In genomic region chr7:117347962-117348672, GRCh38 we compare ENCODE assay signal across 20 cellular contexts. TPM values are rescaled to one million over a fixed set of nuclear protein-coding genes. Genes with fewer than 3 reads are reported as not detected.
DNase-seq lines count a peak whose midpoint lies in the region; ATAC-seq and TF ChIP-seq lines count a peak whose summit lies in the region.
"Had no signal": no experiment of that assay in that cellular context is flagged by ENCODE, and none has a peak within 500 bp of the region (broad histone marks: within the 10 kb centered on the region; RNA-seq: fewer than 3 reads in every experiment).

No MANE protein-coding gene starts in this region.

- TF ChIP-seq CTCF in GM10266 (IDR thresholded peaks at IDR 0.05; ENCODE audit: control insufficient read depth, insufficient read depth, low read depth, missing control alignments), result no peak
- TF ChIP-seq CTCF in GM13976 (IDR thresholded peaks at IDR 0.05; ENCODE audit: borderline replicate concordance, control extremely low read depth, extremely low read depth, insufficient read depth, missing control alignments), result no peak

- ATAC-seq in GM19351 (IDR thresholded peaks at IDR 0.05; ENCODE audit: unreplicated experiment) (peak; percentile 83), HG02623 (IDR thresholded peaks at IDR 0.05; ENCODE audit: unreplicated experiment) (peak; percentile 94), HG03342 (IDR thresholded peaks at IDR 0.05; ENCODE audit: unreplicated experiment) (peak; percentile 91)
- ATAC-seq: A549; activated T-cell treated with anti-CD3 and anti-CD28 coated beads, Interleukin-2, amount 50 U/mL, for 4 hours; stimulated activated effector memory CD8-positive, alpha-beta T cell treated with anti-CD3 and anti-CD28 coated beads, Interleukin-12 subunit alpha, Interleukin-12 subunit beta, amount 100 ng/mL, for 72 hours had no signal

- no peak overlapping the region for H3K27ac ChIP-seq in CD8-positive, alpha-beta memory T cell (ENCODE audit: low read depth, low read length)
- H3K27ac ChIP-seq: A549, ascending aorta, uterus had no signal

- H3K27me3 Mint-ChIP-seq in T-helper 2 cell treated with Interferon-gamma antibody and Interleukin-4, amounts not matched to agents 5 μg/mL and 100 μg/mL, for 36 hours (ENCODE audit: low read depth), result peaks cover 10% of the 10 kb centered on the region
- H3K27me3 Mint-ChIP-seq in CD8-positive, alpha-beta memory T cell, result peaks cover 2 to 5% of the 10 kb centered on the region in 2 donors
- H3K27me3 Mint-ChIP-seq: dendritic cell treated with granulocyte-macrophage colony-stimulating factor and Interleukin-4, amounts not matched to agents 40 ng/mL and 50 ng/mL, for 4 days had no signal

- H3K27me3 ChIP-seq in CD8-positive, alpha-beta memory T cell (ENCODE audit: insufficient read depth, low read length, poor library complexity, severe bottlenecking), result no peaks in the 10 kb centered on the region
- H3K27me3 ChIP-seq: ascending aorta, uterus had no signal

- H3K27ac Mint-ChIP-seq in T-helper 2 cell treated with Interferon-gamma antibody and Interleukin-4, amounts not matched to agents 5 μg/mL and 100 μg/mL, for 36 hours, result no peak overlapping the region
- no peak overlapping the region for H3K27ac Mint-ChIP-seq in CD8-positive, alpha-beta memory T cell
- H3K27ac Mint-ChIP-seq: dendritic cell treated with granulocyte-macrophage colony-stimulating factor and Interleukin-4, amounts not matched to agents 40 ng/mL and 50 ng/mL, for 4 days; mesothelial cell of epicardium; stimulated activated effector memory CD8-positive, alpha-beta T cell treated with anti-CD3 and anti-CD28 coated beads, Interleukin-12 subunit alpha, Interleukin-12 subunit beta, amount 100 ng/mL, for 72 hours had no signal

- POLR2A ChIA-PET in CD8-positive, alpha-beta memory T cell (lab: Charles Lee), result no interaction called here

- H3K4me1 ChIP-seq in CD8-positive, alpha-beta memory T cell (ENCODE audit: insufficient read depth, low read length), result no peaks in the 10 kb centered on the region
- H3K4me1 ChIP-seq: A549, uterus had no signal

- H3K36me3 ChIP-seq in CD8-positive, alpha-beta memory T cell (ENCODE audit: insufficient read depth, low read length), result no peaks in the 10 kb centered on the region
- H3K36me3 ChIP-seq: ascending aorta, uterus had no signal

- DNase-seq in GM10266 (ENCODE audit: extremely low spot score), result peak; percentile 25
- DNase-seq in GM13976 (ENCODE audit: low spot score), result no peak
- DNase-seq in T-helper 2 cell treated with Interferon-gamma antibody and Interleukin-4, amounts not matched to agents 5 μg/mL and 100 μg/mL, for 36 hours (ENCODE audit: low spot score), result no peak
- no peak for DNase-seq in CD8-positive, alpha-beta memory T cell
- DNase-seq in ureter (ENCODE audit: low spot score), result no peak
- DNase-seq: activated T-cell treated with anti-CD3 and anti-CD28 coated beads, Interleukin-2, amount 50 U/mL, for 4 hours; COR-L47; IMR-90; NCI-H187 treated with DMSO at 0.1 percent for 48 hours; SK-N-SH; stimulated activated CD4-positive, alpha-beta T cell treated with anti-CD3 and anti-CD28 coated beads, Interleukin-1b, Interleukin-23, amount 100 ng/mL, for 48 hours; uterus had no signal

- CTCF ChIA-PET in CD8-positive, alpha-beta memory T cell (lab: Charles Lee), result no interaction called here

- H3K4me3 Mint-ChIP-seq in T-helper 2 cell treated with Interferon-gamma antibody and Interleukin-4, amounts not matched to agents 5 μg/mL and 100 μg/mL, for 36 hours, result no peak overlapping the region
- H3K4me3 Mint-ChIP-seq in CD8-positive, alpha-beta memory T cell, result no peak overlapping the region
- H3K4me3 Mint-ChIP-seq: activated T-cell treated with anti-CD3 and anti-CD28 coated beads, Interleukin-2, amount 50 U/mL, for 4 hours; dendritic cell treated with granulocyte-macrophage colony-stimulating factor and Interleukin-4, amounts not matched to agents 40 ng/mL and 50 ng/mL, for 4 days; mesothelial cell of epicardium; stimulated activated effector memory CD8-positive, alpha-beta T cell treated with anti-CD3 and anti-CD28 coated beads, Interleukin-12 subunit alpha, Interleukin-12 subunit beta, amount 100 ng/mL, for 72 hours had no signal

- H3K4me3 ChIP-seq in CD8-positive, alpha-beta memory T cell (ENCODE audit: low read length), result no peak overlapping the region
- H3K4me3 ChIP-seq: A549, ascending aorta, uterus had no signal

- H3K9me3 Mint-ChIP-seq in T-helper 2 cell treated with Interferon-gamma antibody and Interleukin-4, amounts not matched to agents 5 μg/mL and 100 μg/mL, for 36 hours, result no peaks in the 10 kb centered on the region
- peaks cover 0 to 4% (median 0%) of the 10 kb centered on the region in 5 donors for H3K9me3 Mint-ChIP-seq in CD8-positive, alpha-beta memory T cell
- H3K9me3 Mint-ChIP-seq: activated T-cell treated with anti-CD3 and anti-CD28 coated beads, Interleukin-2, amount 50 U/mL, for 4 hours had no signal

- H3K9me3 ChIP-seq in CD8-positive, alpha-beta memory T cell (ENCODE audit: low read length), result no peaks in the 10 kb centered on the region
- H3K9me3 ChIP-seq: A549, ascending aorta, SK-N-SH, uterus had no signal

- H3K4me1 Mint-ChIP-seq in T-helper 2 cell treated with Interferon-gamma antibody and Interleukin-4, amounts not matched to agents 5 μg/mL and 100 μg/mL, for 36 hours (ENCODE audit: low read depth), result no peaks in the 10 kb centered on the region
- H3K4me1 Mint-ChIP-seq in CD8-positive, alpha-beta memory T cell, result no peaks in the 10 kb centered on the region
- H3K4me1 Mint-ChIP-seq: mesothelial cell of epicardium; stimulated activated effector memory CD8-positive, alpha-beta T cell treated with anti-CD3 and anti-CD28 coated beads, Interleukin-12 subunit alpha, Interleukin-12 subunit beta, amount 100 ng/mL, for 72 hours had no signal

- in situ Hi-C loops in GM13976 (cut with MboI; ENCODE audit: low sequenced_read_pairs, unreplicated experiment), result no loop called here

- no peaks in the 10 kb centered on the region for H3K36me3 Mint-ChIP-seq in T-helper 2 cell treated with Interferon-gamma antibody and Interleukin-4, amounts not matched to agents 5 μg/mL and 100 μg/mL, for 36 hours (ENCODE audit: low read depth)
- H3K36me3 Mint-ChIP-seq in CD8-positive, alpha-beta memory T cell, result no peaks in the 10 kb centered on the region
- H3K36me3 Mint-ChIP-seq: mesothelial cell of epicardium; stimulated activated effector memory CD8-positive, alpha-beta T cell treated with anti-CD3 and anti-CD28 coated beads, Interleukin-12 subunit alpha, Interleukin-12 subunit beta, amount 100 ng/mL, for 72 hours had no signal

RNA-seq across cellular contexts. Expression of gene WNT2, which starts 25.3 kb away (rescaled TPM):
- not detected for total RNA-seq in CD8-positive, alpha-beta memory T cell
- polyA plus RNA-seq in CD8-positive, alpha-beta memory T cell, result not detected
- total RNA-seq in ureter, result 2.2 TPM
- total RNA-seq: activated T-cell treated with anti-CD3 and anti-CD28 coated beads, Interleukin-2, amount 50 U/mL, for 4 hours had no signal
- polyA plus RNA-seq: A549, SK-N-SH had no signal
